In the genomic region with DNA sequence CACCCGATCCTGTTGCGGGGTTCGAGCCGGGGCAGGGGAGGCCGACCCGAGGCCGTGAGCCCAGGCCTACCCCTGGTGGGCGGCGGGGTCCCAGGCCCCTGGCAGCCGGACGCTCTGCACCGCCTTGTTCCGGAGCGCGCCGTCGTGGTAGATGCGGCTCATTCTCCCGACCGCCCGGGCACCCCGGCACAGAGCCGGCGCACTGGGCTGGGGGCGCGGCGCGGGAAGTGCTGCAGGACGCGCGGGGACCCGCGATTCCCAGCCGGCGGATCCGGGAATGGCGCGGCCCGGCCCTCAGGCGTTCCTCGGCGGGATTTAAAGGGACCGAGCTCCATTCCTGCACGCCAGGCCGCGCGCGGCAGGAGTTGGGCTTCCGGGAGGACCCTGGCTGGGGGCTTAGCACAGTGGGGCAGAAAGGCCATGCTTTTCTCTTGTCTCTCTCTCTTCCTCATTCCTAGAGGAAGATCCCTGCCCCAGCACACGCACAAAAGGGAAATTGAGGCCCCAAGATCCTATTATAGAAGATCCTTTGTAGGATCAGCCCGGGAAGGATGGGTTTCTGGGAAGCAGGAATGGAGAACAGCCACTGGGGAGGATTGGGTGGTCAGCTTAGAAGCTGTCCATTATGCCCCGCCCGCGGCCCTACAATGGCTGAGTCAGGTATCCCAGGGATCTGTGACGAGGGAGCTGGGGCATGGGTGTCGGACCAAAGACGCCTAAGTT, we compare ENCODE assay signal across 1 cellular context.
A peak's percentile ranks its signal among the peaks of the same experiment; 100 is the strongest.
TF ChIP-seq lines count a peak whose summit lies in the region.

Gene ARPIN (minus strand): TSS at position 279 of the 723 bp plus-strand sequence. CDS start 117 bp downstream, at position 162.

TF ChIP-seq in HEK293, 187 proteins besides CTCF, POLR2A, EP300 and RAD21 (continued from another document):
- TF ChIP-seq, protein P1, sequence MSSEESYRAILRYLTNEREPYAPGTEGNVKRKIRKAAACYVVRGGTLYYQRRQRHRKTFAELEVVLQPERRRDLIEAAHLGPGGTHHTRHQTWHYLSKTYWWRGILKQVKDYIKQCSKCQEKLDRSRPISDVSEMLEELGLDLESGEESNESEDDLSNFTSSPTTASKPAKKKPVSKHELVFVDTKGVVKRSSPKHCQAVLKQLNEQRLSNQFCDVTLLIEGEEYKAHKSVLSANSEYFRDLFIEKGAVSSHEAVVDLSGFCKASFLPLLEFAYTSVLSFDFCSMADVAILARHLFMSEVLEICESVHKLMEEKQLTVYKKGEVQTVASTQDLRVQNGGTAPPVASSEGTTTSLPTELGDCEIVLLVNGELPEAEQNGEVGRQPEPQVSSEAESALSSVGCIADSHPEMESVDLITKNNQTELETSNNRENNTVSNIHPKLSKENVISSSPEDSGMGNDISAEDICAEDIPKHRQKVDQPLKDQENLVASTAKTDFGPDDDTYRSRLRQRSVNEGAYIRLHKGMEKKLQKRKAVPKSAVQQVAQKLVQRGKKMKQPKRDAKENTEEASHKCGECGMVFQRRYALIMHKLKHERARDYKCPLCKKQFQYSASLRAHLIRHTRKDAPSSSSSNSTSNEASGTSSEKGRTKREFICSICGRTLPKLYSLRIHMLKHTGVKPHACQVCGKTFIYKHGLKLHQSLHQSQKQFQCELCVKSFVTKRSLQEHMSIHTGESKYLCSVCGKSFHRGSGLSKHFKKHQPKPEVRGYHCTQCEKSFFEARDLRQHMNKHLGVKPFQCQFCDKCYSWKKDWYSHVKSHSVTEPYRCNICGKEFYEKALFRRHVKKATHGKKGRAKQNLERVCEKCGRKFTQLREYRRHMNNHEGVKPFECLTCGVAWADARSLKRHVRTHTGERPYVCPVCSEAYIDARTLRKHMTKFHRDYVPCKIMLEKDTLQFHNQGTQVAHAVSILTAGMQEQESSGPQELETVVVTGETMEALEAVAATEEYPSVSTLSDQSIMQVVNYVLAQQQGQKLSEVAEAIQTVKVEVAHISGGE (tag by site-specific recombination; conservative IDR thresholded peaks at IDR 0.05; ENCODE audit: low read depth) = peak; percentile 64
TF ChIP-seq in HEK293: peak in this region for 26.
